In the genomic region with DNA sequence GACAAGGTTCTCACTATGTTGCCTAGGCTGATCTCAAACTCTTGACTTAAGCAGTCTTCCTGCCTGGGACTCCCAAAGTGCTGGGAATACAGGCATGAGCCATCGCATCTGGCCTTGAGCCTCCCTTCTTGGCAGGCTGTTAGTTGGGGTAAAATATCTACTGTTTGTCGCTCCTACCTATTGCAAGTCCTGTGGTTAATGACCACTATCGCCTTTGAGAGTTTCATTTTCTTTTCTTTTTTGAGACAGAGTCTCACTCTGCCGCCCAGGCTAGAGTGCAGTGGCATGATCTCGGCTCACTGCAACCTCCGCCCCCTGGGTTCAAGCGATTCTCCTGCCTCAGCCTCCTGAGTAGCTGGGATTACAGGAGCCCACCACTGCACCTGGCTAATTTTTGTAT, we compare ENCODE assay signal across 8 cellular contexts.
DNase-seq lines count a peak whose midpoint lies in the region; ATAC-seq and TF ChIP-seq lines count a peak whose summit lies in the region.
"Not testable (repeated sequence)": the region's sequence is repeated elsewhere in the genome, so short reads cannot be mapped to it uniquely, and the experiment has no call there.

No MANE protein-coding gene starts in this region.

- H3K27me3 Mint-ChIP-seq in WTC11 (ENCODE audit: low read depth); stimulated activated memory B cell treated with anti-CD40 and anti-IgM and Interleukin-4, amounts not matched to agents 10 μg/mL and 1 μg/mL and 100 μg/mL, for 72 hours: not testable (repeated sequence)

- CTCF ChIA-PET in WTC11 (lab: Charles Lee): interaction anchor here (1.4 kb wide), 2 partner anchors 36 to 99 kb away, joined by 9 to 15 read pairs; no protein-coding TSS in a partner anchor

- ATAC-seq in GM18502 (IDR thresholded peaks at IDR 0.05; ENCODE audit: poor library complexity, unreplicated experiment) (peak; percentile 66), GM19372 (IDR thresholded peaks at IDR 0.05; ENCODE audit: low read depth, unreplicated experiment) (peak; percentile 74), GM21723 (IDR thresholded peaks at IDR 0.05; ENCODE audit: unreplicated experiment) (peak; percentile 76), HG03025 (IDR thresholded peaks at IDR 0.05; ENCODE audit: low FRiP score, unreplicated experiment) (peak; percentile 79), HG03460 (IDR thresholded peaks at IDR 0.05; ENCODE audit: unreplicated experiment) (peak; percentile 59)
- ATAC-seq in WTC11: not testable (repeated sequence)
- ATAC-seq in stimulated activated memory B cell treated with anti-CD40 and anti-IgM and Interleukin-4, amounts not matched to agents 10 μg/mL and 1 μg/mL and 100 μg/mL, for 72 hours: peak; percentile 47

- not testable (repeated sequence) for H3K36me3 Mint-ChIP-seq in WTC11
- H3K36me3 Mint-ChIP-seq in stimulated activated memory B cell treated with anti-CD40 and anti-IgM and Interleukin-4, amounts not matched to agents 10 μg/mL and 1 μg/mL and 100 μg/mL, for 72 hours: peaks cover 22% of the 10 kb centered on the region

- H3K27ac Mint-ChIP-seq in WTC11: peak overlapping the region; percentile 45; the same call in 1 of the 2 replicates
- peak overlapping the region; percentile 69 for H3K27ac Mint-ChIP-seq in stimulated activated memory B cell treated with anti-CD40 and anti-IgM and Interleukin-4, amounts not matched to agents 10 μg/mL and 1 μg/mL and 100 μg/mL, for 72 hours

- H3K4me3 Mint-ChIP-seq in WTC11; stimulated activated memory B cell treated with anti-CD40 and anti-IgM and Interleukin-4, amounts not matched to agents 10 μg/mL and 1 μg/mL and 100 μg/mL, for 72 hours: not testable (repeated sequence)

- not testable (repeated sequence) for DNase-seq in WTC11 (ENCODE audit: low spot score); epithelial cell of prostate (ENCODE audit: low read depth, low spot score)

- not testable (repeated sequence) for H3K4me1 Mint-ChIP-seq in WTC11
- H3K4me1 Mint-ChIP-seq in stimulated activated memory B cell treated with anti-CD40 and anti-IgM and Interleukin-4, amounts not matched to agents 10 μg/mL and 1 μg/mL and 100 μg/mL, for 72 hours: peaks cover 17% of the 10 kb centered on the region

- not testable (repeated sequence) for TF ChIP-seq CTCF in WTC11 (IDR thresholded peaks at IDR 0.05)

- POLR2A ChIA-PET in WTC11 (lab: Charles Lee): not testable (repeated sequence)

- not testable (repeated sequence) for H3K9me3 Mint-ChIP-seq in WTC11; stimulated activated memory B cell treated with anti-CD40 and anti-IgM and Interleukin-4, amounts not matched to agents 10 μg/mL and 1 μg/mL and 100 μg/mL, for 72 hours

- H3K27ac ChIP-seq in epithelial cell of prostate: peak overlapping the region; percentile 97
